22 cellular contexts compared by ENCODE assay signal in genomic region chr1:166673722-166674121, GRCh38.
"Had no signal": no experiment of that assay in that cellular context is flagged by ENCODE, and none has a peak within 500 bp of the region (broad histone marks: within the 10 kb centered on the region; RNA-seq: fewer than 3 reads in every experiment).

No MANE protein-coding gene starts in this region.

- H3K4me3 ChIP-seq: dorsolateral prefrontal cortex, gastrocnemius medialis, heart left ventricle, lung, prostate gland, skin epidermis, suprapubic skin had no signal

- H3K4me3 Mint-ChIP-seq: activated CD4-positive, alpha-beta memory T cell treated with anti-CD3 and anti-CD28 coated beads, Interleukin-2, amount 10 ng/mL, durations not matched to agents 7 days and 5 days; activated T-cell treated with anti-CD3 and anti-CD28 coated beads, Interleukin-2, amount 50 U/mL, for 4 hours; mesothelial cell of epicardium; neural crest cell; WTC11 had no signal

- H3K4me1 ChIP-seq: gastrocnemius medialis, heart left ventricle, prostate gland, suprapubic skin had no signal

- H3K9me3 Mint-ChIP-seq: activated CD4-positive, alpha-beta memory T cell treated with anti-CD3 and anti-CD28 coated beads, Interleukin-2, amount 10 ng/mL, durations not matched to agents 7 days and 5 days; activated T-cell treated with anti-CD3 and anti-CD28 coated beads, Interleukin-2, amount 50 U/mL, for 4 hours; mesothelial cell of epicardium; neural crest cell; WTC11 had no signal

- H3K27me3 ChIP-seq: gastrocnemius medialis, heart left ventricle, suprapubic skin had no signal

- H3K27me3 Mint-ChIP-seq: activated CD4-positive, alpha-beta memory T cell treated with anti-CD3 and anti-CD28 coated beads, Interleukin-2, amount 10 ng/mL, durations not matched to agents 7 days and 5 days had no signal

- H3K9me3 ChIP-seq: gastrocnemius medialis, heart left ventricle, prostate gland, suprapubic skin had no signal

- H3K36me3 Mint-ChIP-seq: mesothelial cell of epicardium, WTC11 had no signal

- H3K27ac ChIP-seq: dorsolateral prefrontal cortex, gastrocnemius medialis, heart left ventricle, prostate gland, skin epidermis, suprapubic skin had no signal

- H3K27ac Mint-ChIP-seq: activated CD4-positive, alpha-beta memory T cell treated with anti-CD3 and anti-CD28 coated beads, Interleukin-2, amount 10 ng/mL, durations not matched to agents 7 days and 5 days; mesothelial cell of epicardium; WTC11 had no signal

- DNase-seq: activated CD4-positive, alpha-beta memory T cell treated with anti-CD3 and anti-CD28 coated beads, Interleukin-2, amount 10 ng/mL, durations not matched to agents 7 days and 5 days; activated CD4-positive, alpha-beta T cell treated with anti-CD3 and anti-CD28 coated beads for 4 hours; activated effector memory CD4-positive, alpha-beta T cell treated with Interleukin-2 at 50 U/mL for 16 hours; activated naive CD4-positive, alpha-beta T cell treated with anti-CD3 and anti-CD28 coated beads, Interleukin-2, amount 50 U/mL, for 16 hours; activated T-cell treated with anti-CD3 and anti-CD28 coated beads, Interleukin-2, amount 50 U/mL, for 4 hours; dorsolateral prefrontal cortex; erythroblast; gastrocnemius medialis; heart left ventricle; left colon; stimulated activated CD4-positive, alpha-beta T cell treated with anti-CD3 and anti-CD28 coated beads, Interleukin-15, amount 100 ng/mL, for 24 hours; stimulated activated CD4-positive, alpha-beta T cell treated with anti-CD3 and anti-CD28 coated beads, Interleukin-4, amount 100 ng/mL, for 1 hour; stimulated activated naive CD8-positive, alpha-beta T cell treated with anti-CD3 and anti-CD28 coated beads, Interleukin-15, Interleukin-2, amounts not matched to agents 100 U/mL and 50 U/mL, for 24 hours; trophoblast cell had no signal

- ATAC-seq: activated T-cell treated with anti-CD3 and anti-CD28 coated beads, Interleukin-2, amount 50 U/mL, for 4 hours; gastrocnemius medialis; heart left ventricle; left colon; right cardiac atrium; stimulated activated naive CD8-positive, alpha-beta T cell treated with anti-CD3 and anti-CD28 coated beads, Interleukin-15, Interleukin-2, amounts not matched to agents 100 U/mL and 50 U/mL, for 24 hours; WTC11 had no signal

- H3K36me3 ChIP-seq: gastrocnemius medialis, heart left ventricle, prostate gland, suprapubic skin had no signal

- H3K4me1 Mint-ChIP-seq: mesothelial cell of epicardium, neural crest cell, WTC11 had no signal
